ENCODE assay signal across 8 cellular contexts in genomic region chr2:127086800-127087737, GRCh38. TPM values are rescaled to one million over a fixed set of nuclear protein-coding genes. Genes with fewer than 3 reads are reported as not detected.
DNase-seq lines count a peak whose midpoint lies in the region; ATAC-seq and TF ChIP-seq lines count a peak whose summit lies in the region.

No MANE protein-coding gene starts in this region.

- H4K20me1 ChIP-seq in OCI-LY7 (ENCODE audit: insufficient read depth, low read length), result no peaks in the 10 kb centered on the region

- BruUV-seq in OCI-LY7 (replicated peaks; lab: Mats Ljungman, UMichigan), result no TSS peak

- H3K79me2 ChIP-seq in OCI-LY7 (ENCODE audit: insufficient read depth, low read depth, low read length), result no peaks in the 10 kb centered on the region

- peak; percentile 86 for ATAC-seq in GM18508 (IDR thresholded peaks at IDR 0.05; ENCODE audit: insufficient read depth, unreplicated experiment)
- ATAC-seq in HG02798 (IDR thresholded peaks at IDR 0.05; ENCODE audit: poor library complexity, unreplicated experiment), result peak; percentile 73

- no peak overlapping the region for H3K4me3 ChIP-seq in OCI-LY7 (ENCODE audit: low read depth, low read length, poor library complexity, severe bottlenecking)
- peak overlapping the region; percentile 2 for H3K4me3 ChIP-seq in epithelial cell of proximal tubule (ENCODE audit: low read depth, low read length)

- no peaks in the 10 kb centered on the region for H3K9me3 Mint-ChIP-seq in nephron progenitor cell

- H3K36me3 Mint-ChIP-seq in nephron progenitor cell (ENCODE audit: low read depth), result peaks cover 12% of the 10 kb centered on the region

- POLR2A ChIA-PET in OCI-LY7 (lab: Charles Lee), result no interaction called here

- no peaks in the 10 kb centered on the region for H3K9me3 ChIP-seq in OCI-LY7 (ENCODE audit: low read length)

- peaks cover 8% of the 10 kb centered on the region for H3K27me3 Mint-ChIP-seq in nephron progenitor cell (ENCODE audit: low read depth, poor library complexity)

- no peak for TF ChIP-seq CTCF in OCI-LY7 (conservative IDR thresholded peaks at IDR 0.05; ENCODE audit: low read length)
- TF ChIP-seq CTCF in epithelial cell of proximal tubule (conservative IDR thresholded peaks at IDR 0.05; ENCODE audit: low read depth, low read length), result no peak
- TF ChIP-seq CTCF in nephron progenitor cell (IDR thresholded peaks at IDR 0.05), result no peak

- H2AFZ ChIP-seq in OCI-LY7 (ENCODE audit: low read length), result peak overlapping the region; percentile 40; the same call in 1 of the 2 replicates

- H3K4me2 ChIP-seq in OCI-LY7 (ENCODE audit: low read length), result peak overlapping the region; percentile 38; the same call in 1 of the 2 replicates

- no peak overlapping the region for H3K27ac ChIP-seq in OCI-LY7 (ENCODE audit: low read depth, low read length, poor library complexity, severe bottlenecking)

- peak overlapping the region; percentile 96 for H3K27ac Mint-ChIP-seq in nephron progenitor cell

- H3K4me3 Mint-ChIP-seq in nephron progenitor cell, result peak overlapping the region; percentile 69

- intact Hi-C loops in OCI-LY7 (cut with micrococcal nuclease; ENCODE audit: unreplicated experiment), result no loop called here

- peaks cover 78% of the 10 kb centered on the region for H3K4me1 Mint-ChIP-seq in nephron progenitor cell

- H3K4me1 ChIP-seq in OCI-LY7 (ENCODE audit: insufficient read depth, low read length, poor library complexity, severe bottlenecking), result peaks cover 17% of the 10 kb centered on the region

- CTCF ChIA-PET in OCI-LY7 (lab: Charles Lee; ENCODE audit: unreplicated experiment), result no interaction called here

- H3K9me2 ChIP-seq in OCI-LY7 (ENCODE audit: insufficient read depth, low read length), result no peaks in the 10 kb centered on the region

- no peaks in the 10 kb centered on the region for H3K36me3 ChIP-seq in OCI-LY7 (ENCODE audit: insufficient read depth, low read length)

- peak; percentile 37 for DNase-seq in OCI-LY7 (ENCODE audit: low spot score)
- DNase-seq in epithelial cell of proximal tubule (ENCODE audit: low read depth), result no peak
- DNase-seq in nephron progenitor cell, result peak; percentile 86
- DNase-seq in NCI-H1417 (lab: John Stamatoyannopoulos, UW), result no peak
- DNase-seq in NCI-H510A (lab: John Stamatoyannopoulos, UW), result no peak
- DNase-seq in kidney tubule cell (ENCODE audit: low spot score), result no peak

RNA-seq across cellular contexts. Expression of gene BIN1, which starts 19.9 kb away (rescaled TPM):
- total RNA-seq in OCI-LY7 (2014; rRNA removed; shearing (Covaris generic)), result 1.5 and 3.0 TPM in 2 replicates
- 9.8 and 14.1 TPM in 2 replicates for total RNA-seq in OCI-LY7 (2022)
- 99.0 and 103 TPM in 2 replicates for total RNA-seq in epithelial cell of proximal tubule

Comparison
In these comparisons a context has a peak if more than half of its experiments do, and no peak if none do; other contexts are left out.
1. DNase-seq: peak in OCI-LY7 (single experiment) and nephron progenitor cell (single experiment); none in epithelial cell of proximal tubule (single experiment), NCI-H1417 (0 of 3), NCI-H510A (single experiment) and kidney tubule cell (single experiment).